Comparison of ENCODE assay signal across 12 cellular contexts in the genomic region with DNA sequence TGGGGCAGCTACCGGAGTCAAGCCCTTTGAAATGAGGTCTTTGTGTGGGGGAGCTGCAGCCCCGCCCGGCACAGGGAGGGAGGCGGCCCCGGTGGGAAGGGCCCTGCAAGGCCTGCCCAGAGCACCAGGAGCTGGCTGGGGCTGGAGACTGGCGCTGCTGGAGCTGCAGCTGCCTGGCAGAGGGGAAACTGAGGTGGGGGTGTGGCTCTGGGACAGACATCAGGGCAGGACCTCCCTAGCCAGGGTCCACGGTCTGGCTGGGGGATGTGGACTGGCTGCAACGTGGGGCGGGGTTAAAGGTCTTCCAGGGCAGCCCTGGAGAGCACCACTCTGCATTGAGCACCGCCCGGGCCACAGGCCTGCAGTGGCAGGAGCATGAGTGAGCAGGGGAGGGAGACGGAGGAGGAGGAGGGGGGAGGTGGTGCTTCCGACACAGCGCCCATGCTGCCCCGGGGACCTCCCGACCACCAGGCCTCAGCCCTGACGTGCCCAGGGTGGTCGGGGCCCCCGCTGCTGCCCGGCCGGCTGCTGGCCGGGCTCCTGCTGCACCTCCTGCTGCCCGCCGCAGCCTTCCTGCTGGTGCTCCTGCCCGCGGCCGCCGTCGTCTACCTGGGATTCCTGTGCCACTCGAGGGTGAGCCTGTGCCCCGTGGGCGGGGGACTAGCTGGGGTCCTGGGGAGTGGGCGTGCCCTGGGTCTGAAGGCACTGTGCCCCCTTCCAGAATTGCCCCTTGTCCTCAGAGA. TPM values are rescaled to one million over a fixed set of nuclear protein-coding genes. Genes with fewer than 3 reads are reported as not detected.
DNase-seq lines count a peak whose midpoint lies in the region; ATAC-seq and TF ChIP-seq lines count a peak whose summit lies in the region.
"Had no signal": no experiment of that assay in that cellular context is flagged by ENCODE, and none has a peak within 500 bp of the region (broad histone marks: within the 10 kb centered on the region; RNA-seq: fewer than 3 reads in every experiment).

No MANE protein-coding gene starts in this region.

- TF ChIP-seq CTCF in testis (IDR thresholded peaks at IDR 0.05): no peak
- TF ChIP-seq CTCF in suprapubic skin (IDR thresholded peaks at IDR 0.05): no peak

- TF ChIP-seq EP300 in suprapubic skin (IDR thresholded peaks at IDR 0.05): no peak

- H3K27me3 Mint-ChIP-seq in activated naive CD8-positive, alpha-beta T cell: peaks cover 3% of the 10 kb centered on the region
- peaks cover 24% of the 10 kb centered on the region for H3K27me3 Mint-ChIP-seq in activated naive CD8-positive, alpha-beta T cell treated with anti-CD3 and anti-CD28 coated beads, Interleukin-2, amount 50 U/mL, for 24 hours
- H3K27me3 Mint-ChIP-seq in effector memory CD8-positive, alpha-beta T cell: peaks cover 34 to 72% of the 10 kb centered on the region in 2 donors

- H3K27ac ChIP-seq in testis (peak overlapping the region; percentile 10 to 83), suprapubic skin (no peak overlapping the region)

- no peaks in the 10 kb centered on the region for H3K9me3 Mint-ChIP-seq in activated naive CD8-positive, alpha-beta T cell (ENCODE audit: low read depth)
- no peaks in the 10 kb centered on the region for H3K9me3 Mint-ChIP-seq in activated naive CD8-positive, alpha-beta T cell treated with anti-CD3 and anti-CD28 coated beads, Interleukin-2, amount 50 U/mL, for 24 hours
- H3K9me3 Mint-ChIP-seq in effector memory CD8-positive, alpha-beta T cell: no peaks in the 10 kb centered on the region

- no peak for DNase-seq in activated naive CD8-positive, alpha-beta T cell treated with anti-CD3 and anti-CD28 coated beads, Interleukin-2, amount 50 U/mL, for 24 hours
- DNase-seq in amygdala (lab: John Stamatoyannopoulos, UW) (peak in 48 of 56 donors; percentile 37 to 88 (median 68)), left lobe of liver (ENCODE audit: low spot score) (no peak), testis (no peak), suprapubic skin (ENCODE audit: low spot score in 2 of 2) (no peak), hepatic stellate cell (ENCODE audit: low spot score) (no peak)
- no peak for DNase-seq in effector memory CD8-positive, alpha-beta T cell
- DNase-seq: amniotic stem cell, MM.1S, NCI-H774 had no signal

- no peaks in the 10 kb centered on the region for H3K36me3 Mint-ChIP-seq in activated naive CD8-positive, alpha-beta T cell
- peaks cover 2% of the 10 kb centered on the region for H3K36me3 Mint-ChIP-seq in activated naive CD8-positive, alpha-beta T cell treated with anti-CD3 and anti-CD28 coated beads, Interleukin-2, amount 50 U/mL, for 24 hours (ENCODE audit: low read depth)
- H3K36me3 Mint-ChIP-seq in effector memory CD8-positive, alpha-beta T cell (ENCODE audit: insufficient read depth): no peaks in the 10 kb centered on the region

- no peaks in the 10 kb centered on the region for H3K36me3 ChIP-seq in testis (ENCODE audit: low read depth, missing control alignments)
- H3K36me3 ChIP-seq in suprapubic skin: no peaks in the 10 kb centered on the region

- no peak overlapping the region for H3K27ac Mint-ChIP-seq in activated naive CD8-positive, alpha-beta T cell
- no peak overlapping the region for H3K27ac Mint-ChIP-seq in activated naive CD8-positive, alpha-beta T cell treated with anti-CD3 and anti-CD28 coated beads, Interleukin-2, amount 50 U/mL, for 24 hours
- peak overlapping the region in 1 of 2 donors; percentile 4 for H3K27ac Mint-ChIP-seq in effector memory CD8-positive, alpha-beta T cell

- no peak for TF ChIP-seq POLR2A in testis (IDR thresholded peaks at IDR 0.05)
- TF ChIP-seq POLR2A in suprapubic skin (IDR thresholded peaks at IDR 0.05): no peak

- H3K4me3 ChIP-seq in testis (no peak overlapping the region), suprapubic skin (no peak overlapping the region)

- no peaks in the 10 kb centered on the region for H3K27me3 ChIP-seq in testis
- peaks cover 14% of the 10 kb centered on the region for H3K27me3 ChIP-seq in suprapubic skin

- H3K4me3 Mint-ChIP-seq in activated naive CD8-positive, alpha-beta T cell: peak overlapping the region; percentile 32
- H3K4me3 Mint-ChIP-seq in activated naive CD8-positive, alpha-beta T cell treated with anti-CD3 and anti-CD28 coated beads, Interleukin-2, amount 50 U/mL, for 24 hours: no peak overlapping the region
- H3K4me3 Mint-ChIP-seq in effector memory CD8-positive, alpha-beta T cell: no peak overlapping the region

- no peak for ATAC-seq in activated naive CD8-positive, alpha-beta T cell treated with anti-CD3 and anti-CD28 coated beads, Interleukin-2, amount 50 U/mL, for 24 hours
- ATAC-seq in left lobe of liver: peak; percentile 4
- ATAC-seq in effector memory CD8-positive, alpha-beta T cell (replicated peaks): no peak

- H3K9me3 ChIP-seq in testis (no peaks in the 10 kb centered on the region), suprapubic skin (no peaks in the 10 kb centered on the region)

- H3K4me1 Mint-ChIP-seq in activated naive CD8-positive, alpha-beta T cell (ENCODE audit: low read depth): peaks cover 3% of the 10 kb centered on the region
- peaks cover 10% of the 10 kb centered on the region for H3K4me1 Mint-ChIP-seq in activated naive CD8-positive, alpha-beta T cell treated with anti-CD3 and anti-CD28 coated beads, Interleukin-2, amount 50 U/mL, for 24 hours
- H3K4me1 Mint-ChIP-seq in effector memory CD8-positive, alpha-beta T cell (ENCODE audit: low read depth in 2 of 2): peaks cover 0 to 2% of the 10 kb centered on the region in 2 donors

- intact Hi-C loops in testis (cut with DNase I; ENCODE audit: low total_unique reads): no loop called here

- 66 to 80% methylated on average over 11 to 26 of the region's 33 CpGs for WGBS in testis, 2 donors
- 0% methylated on average over 7 of the region's 33 CpGs for WGBS in suprapubic skin

- H3K4me1 ChIP-seq in testis (peaks cover 26% of the 10 kb centered on the region), suprapubic skin (peaks cover 44% of the 10 kb centered on the region)

RNA-seq across cellular contexts. Expression of a gene that starts 4.8 kb away (rescaled TPM):
- total RNA-seq in left lobe of liver (1.0 TPM), testis (10 to 100 TPM; 10.4 to 14.7 TPM), suprapubic skin (10 to 100 TPM in 1 of 4 donors, 1 to 10 TPM in 3; 2.8 to 10.3 (median 5.9) TPM)
- polyA plus RNA-seq in testis (ENCODE audit: insufficient read depth, low read depth, low replicate concordance): 10.0 TPM
- total RNA-seq: activated CD8-positive, alpha-beta memory T cell treated with anti-CD3 and anti-CD28 coated beads for 36 hours had no signal

RNA-seq across cellular contexts. Expression of a gene that starts 9.6 kb away (rescaled TPM):
- total RNA-seq in left lobe of liver (91.0 TPM), testis (10 to 100 TPM; 64.0 to 90.6 TPM), suprapubic skin (10 to 100 TPM; 14.5 to 27.6 (median 19.8) TPM)
- polyA plus RNA-seq in testis (ENCODE audit: insufficient read depth, low read depth, low replicate concordance): 46.6 TPM

RNA-seq across cellular contexts. Expression of a gene that starts 18.8 kb away (rescaled TPM):
- total RNA-seq in left lobe of liver: 52.9 TPM
- total RNA-seq in testis: 100 to 1,000 TPM; 104 to 123 TPM
- polyA plus RNA-seq in testis (ENCODE audit: insufficient read depth, low read depth, low replicate concordance): 110 TPM
- total RNA-seq in suprapubic skin: 100 to 1,000 TPM in 3 of 4 donors, 10 to 100 TPM in 1; 93.6 to 119 (median 109) TPM

RNA-seq across cellular contexts. Expression of a gene that starts 23.6 kb away (rescaled TPM):
- total RNA-seq in left lobe of liver: 2.9 TPM
- 1 to 10 TPM; 1.3 to 3.0 TPM for total RNA-seq in testis
- 1.5 TPM for polyA plus RNA-seq in testis (ENCODE audit: insufficient read depth, low read depth, low replicate concordance)
- total RNA-seq in suprapubic skin: 1 to 10 TPM in 2 of 4 donors, under 1 TPM in 2; 0.32 to 4.2 (median 1.2) TPM

RNA-seq across cellular contexts. Expression of a gene that starts 26.8 kb away (rescaled TPM):
- total RNA-seq in left lobe of liver (127 TPM), testis (100 to 1,000 TPM; 204 to 209 TPM), suprapubic skin (100 to 1,000 TPM; 136 to 599 (median 160) TPM)
- polyA plus RNA-seq in testis (ENCODE audit: insufficient read depth, low read depth, low replicate concordance): 90.9 TPM

Comparison
In these comparisons a context has a peak if more than half of its experiments do, and no peak if none do; other contexts are left out.
1. DNase-seq: peak in amygdala (48 of 56); none in activated naive CD8-positive, alpha-beta T cell treated with anti-CD3 and anti-CD28 coated beads, Interleukin-2, amount 50 U/mL, for 24 hours (single experiment), left lobe of liver (single experiment), testis (single experiment), effector memory CD8-positive, alpha-beta T cell (0 of 3), suprapubic skin (0 of 2) and hepatic stellate cell (single experiment).